ENCODE assay signal across 1 cellular context in genomic region chr17:74873036-74873873, GRCh38.
TF ChIP-seq lines count a peak whose summit lies in the region.

No MANE protein-coding gene starts in this region.

TF ChIP-seq in H1, 55 proteins besides CTCF, POLR2A, EP300 and RAD21:
- TF ChIP-seq MAX (IDR thresholded peaks at IDR 0.05), result peak; percentile 70
- peak; percentile 95 for TF ChIP-seq E2F6 (IDR thresholded peaks at IDR 0.05)
- peak; percentile 98 for TF ChIP-seq ATF3 (IDR thresholded peaks at IDR 0.05; ENCODE audit: insufficient read depth, low read depth, low read length)
- TF ChIP-seq KDM4A (IDR thresholded peaks at IDR 0.05; ENCODE audit: low read depth, low read length, severe bottlenecking), result peak; percentile 95
- TF ChIP-seq SIRT6 (IDR thresholded peaks at IDR 0.05; ENCODE audit: low read length), result no peak
- peak; percentile 36 for TF ChIP-seq ASH2L (IDR thresholded peaks at IDR 0.05; ENCODE audit: low read length)
- TF ChIP-seq HDAC6 (IDR thresholded peaks at IDR 0.05; ENCODE audit: low read depth, low read length), result no peak
- TF ChIP-seq ATF2 (IDR thresholded peaks at IDR 0.05; ENCODE audit: low read length), result peak; percentile 70; the same call in 1 of the 2 replicates
- peak; percentile 98 for TF ChIP-seq USF2 (IDR thresholded peaks at IDR 0.05; ENCODE audit: low read length)
- no peak for TF ChIP-seq RFX5 (IDR thresholded peaks at IDR 0.05; ENCODE audit: borderline replicate concordance, low read depth, low read length)
- no peak for TF ChIP-seq GTF2F1 (IDR thresholded peaks at IDR 0.05; ENCODE audit: borderline replicate concordance, low read depth, low read length)
- peak; percentile 84 for TF ChIP-seq CEBPB (IDR thresholded peaks at IDR 0.05; ENCODE audit: low read depth, low read length)
- TF ChIP-seq SIN3A (conservative IDR thresholded peaks at IDR 0.05 in 1 of 2, IDR thresholded peaks at IDR 0.05 in 1 of 2; ENCODE audit: low read depth in 1 of 2, low read length in 2 of 2), result peak in 1 of 2 experiments; percentile 81; a peak in 2 of 4 replicates
- peak; percentile 71 for TF ChIP-seq TAF7 (optimal IDR thresholded peaks at IDR 0.05; ENCODE audit: borderline replicate concordance, low read depth, low read length)
- peak; percentile 96 for TF ChIP-seq PHF8 (conservative IDR thresholded peaks at IDR 0.05; ENCODE audit: low read depth, low read length)
- TF ChIP-seq JUN (IDR thresholded peaks at IDR 0.05; ENCODE audit: low read depth, low read length), result no peak
- peak; percentile 65 for TF ChIP-seq SAP30 (IDR thresholded peaks at IDR 0.05; ENCODE audit: insufficient read depth, insufficient replicate concordance, low read length)
- TF ChIP-seq SP1 (IDR thresholded peaks at IDR 0.05; ENCODE audit: low read depth, low read length), result peak; percentile 96
- peak; percentile 93; the same call in 1 of the 2 replicates for TF ChIP-seq SP4 (IDR thresholded peaks at IDR 0.05; ENCODE audit: low read length)
- TF ChIP-seq POLR2AphosphoS5 (IDR thresholded peaks at IDR 0.05; ENCODE audit: low read depth, low read length), result peak; percentile 93
- peak; percentile 90 for TF ChIP-seq TAF1 (IDR thresholded peaks at IDR 0.05; ENCODE audit: low read depth, low read length)
- no peak for TF ChIP-seq KDM1A (IDR thresholded peaks at IDR 0.05; ENCODE audit: borderline replicate concordance, low read length)
- peak; percentile 82 for TF ChIP-seq CHD2 (IDR thresholded peaks at IDR 0.05; ENCODE audit: low read length)
- no peak for TF ChIP-seq KDM5A (IDR thresholded peaks at IDR 0.05; ENCODE audit: low read length)
- no peak for TF ChIP-seq RNF2 (IDR thresholded peaks at IDR 0.05; ENCODE audit: borderline replicate concordance, low read depth, low read length, missing control alignments, poor library complexity, severe bottlenecking)
- no peak for TF ChIP-seq ZNF274 (IDR thresholded peaks at IDR 0.05; ENCODE audit: borderline replicate concordance, extremely low read depth, low read length)
- TF ChIP-seq GABPA (IDR thresholded peaks at IDR 0.05; ENCODE audit: borderline replicate concordance, insufficient read depth, low read length), result no peak
- peak; percentile 72 for TF ChIP-seq SRF (IDR thresholded peaks at IDR 0.05; ENCODE audit: low read depth, low read length)
- no peak for TF ChIP-seq POU5F1 (IDR thresholded peaks at IDR 0.05; ENCODE audit: low read depth, low read length)
- TF ChIP-seq RBBP5 (IDR thresholded peaks at IDR 0.05; ENCODE audit: borderline replicate concordance, low read depth, low read length), result no peak
- no peak for TF ChIP-seq BCL11A (IDR thresholded peaks at IDR 0.05; ENCODE audit: low read depth in 2 of 2, low read length in 2 of 2)
- peak; percentile 86 for TF ChIP-seq TBP (IDR thresholded peaks at IDR 0.05; ENCODE audit: low read depth, low read length)
- 0 out of 2 replicates have a peak, but pooled peaks have one; percentile 11 for TF ChIP-seq JUND (IDR thresholded peaks at IDR 0.05; ENCODE audit: low read length)
- peak; percentile 99 for TF ChIP-seq CREB1 (IDR thresholded peaks at IDR 0.05)
